14 cellular contexts compared by ENCODE assay signal in the genomic region with DNA sequence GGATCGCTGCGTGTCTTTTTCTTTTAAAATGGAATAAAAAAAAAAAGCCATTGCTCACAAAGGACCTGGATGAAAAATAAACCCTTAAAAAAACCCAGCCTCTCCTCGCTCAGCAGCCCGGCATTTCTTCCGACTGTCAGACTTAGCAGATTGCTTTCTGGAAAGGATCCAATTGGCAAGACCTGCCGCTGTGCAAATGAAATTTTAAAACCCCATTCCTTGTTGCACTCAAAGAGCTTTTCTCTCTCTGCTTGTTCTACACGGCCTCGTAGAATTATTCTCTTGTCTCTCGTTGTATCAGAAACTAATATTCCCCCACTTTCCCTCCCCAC.
A peak's percentile ranks its signal among the peaks of the same experiment; 100 is the strongest.
DNase-seq lines count a peak whose midpoint lies in the region; ATAC-seq and TF ChIP-seq lines count a peak whose summit lies in the region.
"Had no signal": no experiment of that assay in that cellular context is flagged by ENCODE, and none has a peak within 500 bp of the region (broad histone marks: within the 10 kb centered on the region; RNA-seq: fewer than 3 reads in every experiment).

No MANE protein-coding gene starts in this region.

- DNase-seq in DMS79 (lab: John Stamatoyannopoulos, UW) (peak; percentile 25), NCI-H2171 (lab: John Stamatoyannopoulos, UW) (peak; percentile 66), endodermal cell (no peak), osteoblast (ENCODE audit: insufficient read length, low spot score, missing footprints) (no peak), NAMALWA (ENCODE audit: low spot score) (no peak)
- no peak for DNase-seq in activated effector memory CD4-positive, alpha-beta T cell treated with anti-CD3 and anti-CD28 coated beads, Interleukin-2, amount 50 U/mL, for 16 hours
- DNase-seq: activated CD4-positive, alpha-beta T cell treated with anti-CD3 and anti-CD28 coated beads, Interleukin-2, amount 10 ng/mL, durations not matched to agents 24 days and 14 days; amniotic stem cell; CD4-positive, CD25-positive, alpha-beta regulatory T cell; nephron progenitor cell had no signal

- no peak overlapping the region for H3K9ac ChIP-seq in endodermal cell (ENCODE audit: extremely low read depth, low read length, poor library complexity, severe bottlenecking)

- H3K9me3 Mint-ChIP-seq in endodermal cell = peaks cover 54% of the 10 kb centered on the region
- H3K9me3 Mint-ChIP-seq: activated CD4-positive, alpha-beta T cell treated with anti-CD3 and anti-CD28 coated beads, Interleukin-2, amount 10 ng/mL, durations not matched to agents 24 days and 14 days had no signal

- H3K4me1 ChIP-seq in endodermal cell (ENCODE audit: control insufficient read depth, insufficient read depth, low read length) (no peaks in the 10 kb centered on the region), osteoblast (ENCODE audit: insufficient read depth, low read length) (peaks cover 12% of the 10 kb centered on the region)
- H3K4me1 ChIP-seq: HAP-1 had no signal

- H3K36me3 Mint-ChIP-seq in endodermal cell (ENCODE audit: low read depth) = no peaks in the 10 kb centered on the region
- H3K36me3 Mint-ChIP-seq: CD4-positive, CD25-positive, alpha-beta regulatory T cell had no signal

- 73 to 100% methylated on average over 1 to 9 of the region's 9 CpGs for WGBS in endodermal cell (ENCODE audit: insufficient coverage in 1 of 2, insufficient read length in 1 of 2), 2 experiments

- H3K9me3 ChIP-seq in endodermal cell (ENCODE audit: control insufficient read depth, low read length) (no peaks in the 10 kb centered on the region), osteoblast (ENCODE audit: low read depth, low read length) (peaks cover 5% of the 10 kb centered on the region)
- H3K9me3 ChIP-seq: HAP-1 had no signal

- TF ChIP-seq CTCF in endodermal cell (conservative IDR thresholded peaks at IDR 0.05) = no peak
- TF ChIP-seq CTCF in osteoblast (IDR thresholded peaks at IDR 0.05; ENCODE audit: extremely low read depth, low read depth, low read length) = no peak

- H3K4me3 ChIP-seq in endodermal cell (ENCODE audit: low read length) = no peak overlapping the region
- H3K4me3 ChIP-seq in osteoblast (ENCODE audit: insufficient read depth, low read length) = peak overlapping the region; percentile 22
- H3K4me3 ChIP-seq: HAP-1 had no signal

- peaks cover 29% of the 10 kb centered on the region for H3K4me1 Mint-ChIP-seq in endodermal cell

- H3K4me2 ChIP-seq in osteoblast (ENCODE audit: insufficient read depth, low read length) = peak overlapping the region; percentile 37

- no peaks in the 10 kb centered on the region for H4K20me1 ChIP-seq in osteoblast (ENCODE audit: insufficient read depth, low read length)

- H3K36me3 ChIP-seq in endodermal cell (ENCODE audit: control insufficient read depth, insufficient read depth, low read length) (no peaks in the 10 kb centered on the region), osteoblast (ENCODE audit: insufficient read depth, low read length) (no peaks in the 10 kb centered on the region)
- H3K36me3 ChIP-seq: HAP-1 had no signal

- no peak overlapping the region for H3K4me3 Mint-ChIP-seq in endodermal cell
- H3K4me3 Mint-ChIP-seq: activated CD4-positive, alpha-beta T cell treated with anti-CD3 and anti-CD28 coated beads, Interleukin-2, amount 10 ng/mL, durations not matched to agents 24 days and 14 days; CD4-positive, CD25-positive, alpha-beta regulatory T cell; nephron progenitor cell had no signal

- H3K27me3 ChIP-seq in endodermal cell (ENCODE audit: control insufficient read depth, insufficient read depth, low read length, poor library complexity, severe bottlenecking) (no peaks in the 10 kb centered on the region), osteoblast (ENCODE audit: insufficient read depth, low read length) (peaks cover 30% of the 10 kb centered on the region)

- no peaks in the 10 kb centered on the region for H3K79me2 ChIP-seq in osteoblast (ENCODE audit: insufficient read depth, low read length)

- H3K27ac Mint-ChIP-seq in endodermal cell = peak overlapping the region; percentile 77
- H3K27ac Mint-ChIP-seq: activated CD4-positive, alpha-beta T cell treated with anti-CD3 and anti-CD28 coated beads, Interleukin-2, amount 10 ng/mL, durations not matched to agents 24 days and 14 days; CD4-positive, CD25-positive, alpha-beta regulatory T cell; nephron progenitor cell had no signal

- no peak overlapping the region for H2AFZ ChIP-seq in osteoblast (ENCODE audit: low read length)

- H3K27ac ChIP-seq in endodermal cell (ENCODE audit: low read depth, low read length) = peak overlapping the region; percentile 88
- H3K27ac ChIP-seq in osteoblast (ENCODE audit: low read depth, low read length) = no peak overlapping the region
- H3K27ac ChIP-seq: HL-60 had no signal

- no peak for ATAC-seq in GM21390 (IDR thresholded peaks at IDR 0.05; ENCODE audit: unreplicated experiment)
- no peak for ATAC-seq in GM21825 (IDR thresholded peaks at IDR 0.05; ENCODE audit: unreplicated experiment)

- H3K27me3 Mint-ChIP-seq in endodermal cell (ENCODE audit: insufficient read depth) = no peaks in the 10 kb centered on the region
- H3K27me3 Mint-ChIP-seq: activated CD4-positive, alpha-beta T cell treated with anti-CD3 and anti-CD28 coated beads, Interleukin-2, amount 10 ng/mL, durations not matched to agents 24 days and 14 days; CD4-positive, CD25-positive, alpha-beta regulatory T cell had no signal

Comparison
In these comparisons a context has a peak if more than half of its experiments do, and no peak if none do; other contexts are left out.
1. DNase-seq: peak in DMS79 (single experiment) and NCI-H2171 (single experiment); none in endodermal cell (single experiment), osteoblast (single experiment), activated effector memory CD4-positive, alpha-beta T cell treated with anti-CD3 and anti-CD28 coated beads, Interleukin-2, amount 50 U/mL, for 16 hours (single experiment) and NAMALWA (single experiment).